1 cellular context compared by ENCODE assay signal in the genomic region with DNA sequence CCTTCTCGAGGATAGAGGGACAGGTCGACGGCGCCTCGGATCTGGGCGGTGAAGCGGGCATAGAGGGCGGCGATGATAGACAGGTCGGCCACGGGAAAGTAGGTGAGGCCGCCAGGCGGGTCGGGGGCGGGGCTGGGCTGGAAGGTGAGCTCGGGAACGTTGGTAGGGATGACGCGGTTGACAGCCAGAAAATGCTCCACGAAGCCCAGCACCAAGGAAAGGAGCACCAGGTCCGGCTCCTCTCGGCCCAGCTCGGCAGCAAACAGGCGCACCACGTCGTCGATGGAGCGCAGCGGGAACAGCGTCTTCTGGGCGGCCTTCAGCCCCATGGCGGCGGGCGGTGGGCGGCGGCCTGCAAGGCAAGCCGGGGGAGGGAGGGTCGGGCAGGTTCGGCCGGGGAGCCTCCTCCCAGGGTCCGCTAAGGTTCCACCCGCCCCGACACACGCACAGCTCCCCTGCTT.
TF ChIP-seq lines count a peak whose summit lies in the region.

No MANE protein-coding gene starts in this region.

TF ChIP-seq in IMR-90, 13 proteins besides CTCF, POLR2A, EP300 and RAD21 (continued from another document):
- TF ChIP-seq, protein P1, sequence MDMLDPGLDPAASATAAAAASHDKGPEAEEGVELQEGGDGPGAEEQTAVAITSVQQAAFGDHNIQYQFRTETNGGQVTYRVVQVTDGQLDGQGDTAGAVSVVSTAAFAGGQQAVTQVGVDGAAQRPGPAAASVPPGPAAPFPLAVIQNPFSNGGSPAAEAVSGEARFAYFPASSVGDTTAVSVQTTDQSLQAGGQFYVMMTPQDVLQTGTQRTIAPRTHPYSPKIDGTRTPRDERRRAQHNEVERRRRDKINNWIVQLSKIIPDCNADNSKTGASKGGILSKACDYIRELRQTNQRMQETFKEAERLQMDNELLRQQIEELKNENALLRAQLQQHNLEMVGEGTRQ (IDR thresholded peaks at IDR 0.05; ENCODE audit: low read depth, low read length) = no peak
